In genomic region chr12:40691913-40692616, GRCh38 we compare ENCODE assay signal across 8 cellular contexts. TPM values are rescaled to one million over a fixed set of nuclear protein-coding genes. Genes with fewer than 3 reads are reported as not detected.
DNase-seq lines count a peak whose midpoint lies in the region; ATAC-seq and TF ChIP-seq lines count a peak whose summit lies in the region.

TSS of gene CNTN1 (plus strand) at chr12:40692439.

- peak; percentile 69 for ATAC-seq in GM19035 (IDR thresholded peaks at IDR 0.05; ENCODE audit: unreplicated experiment)
- peak; percentile 73 to 82 for ATAC-seq in right cardiac atrium
- ATAC-seq in HG03571 (IDR thresholded peaks at IDR 0.05; ENCODE audit: unreplicated experiment) = no peak
- no peak for ATAC-seq in stimulated activated naive CD8-positive, alpha-beta T cell treated with anti-CD3 and anti-CD28 coated beads, Interleukin-15, amount 100 ng/mL, for 72 hours

- H3K4me1 ChIP-seq in HUES64 (ENCODE audit: insufficient read depth, low read length) = no peaks in the 10 kb centered on the region; the same call in 1 of the 2 replicates
- peaks cover 4% of the 10 kb centered on the region for H3K4me1 ChIP-seq in right cardiac atrium (ENCODE audit: control insufficient read depth, insufficient read depth, low read length)
- no peaks in the 10 kb centered on the region for H3K4me1 ChIP-seq in prostate gland (replicated peaks)

- H3K36me3 Mint-ChIP-seq in activated naive CD8-positive, alpha-beta T cell treated with anti-CD3 and anti-CD28 coated beads for 36 hours = no peaks in the 10 kb centered on the region

- no peak within 1 kb of the TSS for H3K27ac Mint-ChIP-seq in activated naive CD8-positive, alpha-beta T cell treated with anti-CD3 and anti-CD28 coated beads for 36 hours
- no peak within 1 kb of the TSS for H3K27ac Mint-ChIP-seq in stimulated activated naive CD8-positive, alpha-beta T cell treated with anti-CD3 and anti-CD28 coated beads, Interleukin-15, amount 100 ng/mL, for 72 hours

- peak; percentile 30 to 92 (median 80) for DNase-seq in anterior cingulate cortex (lab: John Stamatoyannopoulos, UW)
- peak; percentile 34 to 77 (median 57) for DNase-seq in right cardiac atrium
- DNase-seq in prostate gland (ENCODE audit: low spot score) = peak; percentile 46
- DNase-seq in activated naive CD8-positive, alpha-beta T cell treated with anti-CD3 and anti-CD28 coated beads for 36 hours = no peak
- no peak for DNase-seq in stimulated activated naive CD8-positive, alpha-beta T cell treated with anti-CD3 and anti-CD28 coated beads, Interleukin-15, amount 100 ng/mL, for 72 hours

- TF ChIP-seq POLR2A in prostate gland (IDR thresholded peaks at IDR 0.05) = no peak

- peaks cover 41% of the 10 kb centered on the region for H3K27me3 Mint-ChIP-seq in activated naive CD8-positive, alpha-beta T cell treated with anti-CD3 and anti-CD28 coated beads for 36 hours
- H3K27me3 Mint-ChIP-seq in stimulated activated naive CD8-positive, alpha-beta T cell treated with anti-CD3 and anti-CD28 coated beads, Interleukin-15, amount 100 ng/mL, for 72 hours = peaks cover 34% of the 10 kb centered on the region

- WGBS in HUES64 = 15% methylated on average over 22 of the region's 22 CpGs
- 5% methylated on average over 22 of the region's 22 CpGs for WGBS in right cardiac atrium
- 3% methylated on average over 22 of the region's 22 CpGs for WGBS in prostate gland

- no peak for TF ChIP-seq CTCF in prostate gland (IDR thresholded peaks at IDR 0.05)

- H3K9me3 ChIP-seq in HUES64 (ENCODE audit: insufficient read depth, low read depth, low read length) = no peaks in the 10 kb centered on the region
- no peaks in the 10 kb centered on the region for H3K9me3 ChIP-seq in right cardiac atrium (ENCODE audit: control insufficient read depth, low read length)
- no peaks in the 10 kb centered on the region for H3K9me3 ChIP-seq in prostate gland

- H3K4me3 ChIP-seq in HUES64 (ENCODE audit: low read length) (peak within 1 kb of the TSS; percentile 68), right cardiac atrium (ENCODE audit: low read length) (peak within 1 kb of the TSS; percentile 51), prostate gland (peak within 1 kb of the TSS; percentile 42 to 48)

- H3K4me1 Mint-ChIP-seq in activated naive CD8-positive, alpha-beta T cell treated with anti-CD3 and anti-CD28 coated beads for 36 hours = no peaks in the 10 kb centered on the region
- H3K4me1 Mint-ChIP-seq in stimulated activated naive CD8-positive, alpha-beta T cell treated with anti-CD3 and anti-CD28 coated beads, Interleukin-15, amount 100 ng/mL, for 72 hours = no peaks in the 10 kb centered on the region

- no peak within 1 kb of the TSS for H3K9ac ChIP-seq in HUES64 (ENCODE audit: low read depth, low read length)

- H3K27me3 ChIP-seq in HUES64 (ENCODE audit: insufficient read depth, low read length) (peaks cover 33% of the 10 kb centered on the region), right cardiac atrium (ENCODE audit: control insufficient read depth, insufficient read depth) (peaks cover 3% of the 10 kb centered on the region), prostate gland (replicated peaks; ENCODE audit: insufficient read depth) (no peaks in the 10 kb centered on the region)

- intact Hi-C loops in right cardiac atrium (cut with DNase I) = no loop called here
- intact Hi-C loops in prostate gland (cut with DNase I) = no loop called here

- H3K4me3 Mint-ChIP-seq in activated naive CD8-positive, alpha-beta T cell treated with anti-CD3 and anti-CD28 coated beads for 36 hours = no peak within 1 kb of the TSS
- H3K4me3 Mint-ChIP-seq in stimulated activated naive CD8-positive, alpha-beta T cell treated with anti-CD3 and anti-CD28 coated beads, Interleukin-15, amount 100 ng/mL, for 72 hours = no peak within 1 kb of the TSS

- H3K27ac ChIP-seq in HUES64 (ENCODE audit: low read depth, low read length) (no peak within 1 kb of the TSS), right cardiac atrium (ENCODE audit: low read length) (no peak within 1 kb of the TSS), prostate gland (peak within 1 kb of the TSS; percentile 24 to 45)

- H3K9me3 Mint-ChIP-seq in activated naive CD8-positive, alpha-beta T cell treated with anti-CD3 and anti-CD28 coated beads for 36 hours = no peaks in the 10 kb centered on the region
- H3K9me3 Mint-ChIP-seq in stimulated activated naive CD8-positive, alpha-beta T cell treated with anti-CD3 and anti-CD28 coated beads, Interleukin-15, amount 100 ng/mL, for 72 hours = peaks cover 0 to 4% of the 10 kb centered on the region in 2 donors

- H3K36me3 ChIP-seq in HUES64 (ENCODE audit: insufficient read depth, low read length) (no peaks in the 10 kb centered on the region), prostate gland (no peaks in the 10 kb centered on the region)

RNA-seq across cellular contexts. Expression of gene CNTN1, which starts in this region (rescaled TPM):
- 2.2 TPM for polyA plus RNA-seq in HUES64 (2013, experiment 1 of 2)
- polyA plus RNA-seq in HUES64 (2013, experiment 2 of 2) = 2.3 TPM
- total RNA-seq in right cardiac atrium (under 1 TPM; 0.40 to 0.94 (median 0.56) TPM), prostate gland (10 to 100 TPM; 16.3 to 33.6 TPM)
- 0.41 TPM for polyA plus RNA-seq in right cardiac atrium
- not detected for total RNA-seq in activated naive CD8-positive, alpha-beta T cell treated with anti-CD3 and anti-CD28 coated beads for 36 hours

Comparison
In these comparisons a context has a peak if more than half of its experiments do, and no peak if none do; other contexts are left out.
1. RNA of gene CNTN1 (total RNA-seq): 16.3 to 33.6 TPM in prostate gland; 0.40 to 0.94 TPM in right cardiac atrium and not detected in activated naive CD8-positive, alpha-beta T cell treated with anti-CD3 and anti-CD28 coated beads for 36 hours; every median in the first group is over 4 times any median in the second.
2. Peak in DNase-seq, ATAC-seq and H3K4me3 ChIP-seq in right cardiac atrium; RNA of the gene not detected or under 1 TPM.
3. H3K27ac ChIP-seq: peak in prostate gland (2 of 2); none in HUES64 (single experiment) and right cardiac atrium (single experiment).
4. DNase-seq: peak in anterior cingulate cortex (58 of 58) and prostate gland (single experiment); none in activated naive CD8-positive, alpha-beta T cell treated with anti-CD3 and anti-CD28 coated beads for 36 hours (single experiment) and stimulated activated naive CD8-positive, alpha-beta T cell treated with anti-CD3 and anti-CD28 coated beads, Interleukin-15, amount 100 ng/mL, for 72 hours (0 of 2).
5. Peak in every context shown above with its lines, with median percentiles within 50 percentile points of each other: H3K4me3 ChIP-seq.